28 cellular contexts compared by ENCODE assay signal in the genomic region with DNA sequence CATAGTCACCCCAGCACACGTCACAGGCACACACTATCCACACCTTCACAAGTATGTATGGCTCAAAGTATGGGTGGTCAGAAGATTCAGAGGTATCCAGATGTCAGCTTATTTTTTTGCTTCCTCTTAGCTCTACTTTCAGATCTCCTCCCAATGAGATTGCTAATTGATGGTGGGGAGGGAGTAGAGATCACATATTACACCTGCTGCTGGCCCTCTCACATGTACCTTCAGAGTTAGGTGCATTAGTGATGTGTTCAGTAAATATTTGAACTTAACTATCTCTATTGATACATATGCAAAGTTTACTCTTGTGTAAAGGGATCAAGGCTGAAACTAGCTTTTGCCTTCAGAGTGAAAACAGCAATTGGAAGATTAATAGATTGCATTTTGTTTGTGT.
"Had no signal": no experiment of that assay in that cellular context is flagged by ENCODE, and none has a peak within 500 bp of the region (broad histone marks: within the 10 kb centered on the region; RNA-seq: fewer than 3 reads in every experiment).

No MANE protein-coding gene starts in this region.

- H3K36me3 ChIP-seq: adrenal gland, SJSA1 had no signal

- H3K4me3 Mint-ChIP-seq: activated CD8-positive, alpha-beta T cell treated with anti-CD3 and anti-CD28 coated beads, Interleukin-2, amount 10 ng/mL, durations not matched to agents 7 days and 5 days; activated naive CD8-positive, alpha-beta T cell treated with anti-CD3 and anti-CD28 coated beads, Interleukin-2, amount 10 ng/mL, durations not matched to agents 7 days and 5 days; T-helper 1 cell treated with Interleukin-12 subunit alpha and Interleukin-12 subunit beta and Interleukin-4 antibody, amounts not matched to agents 30 μg/mL and 1 μg/mL, for 36 hours; WTC11 had no signal

- H3K27ac Mint-ChIP-seq: activated CD8-positive, alpha-beta T cell treated with anti-CD3 and anti-CD28 coated beads, Interleukin-2, amount 10 ng/mL, durations not matched to agents 7 days and 5 days; activated naive CD8-positive, alpha-beta T cell treated with anti-CD3 and anti-CD28 coated beads, Interleukin-2, amount 10 ng/mL, durations not matched to agents 7 days and 5 days; T-helper 1 cell treated with Interleukin-12 subunit alpha and Interleukin-12 subunit beta and Interleukin-4 antibody, amounts not matched to agents 30 μg/mL and 1 μg/mL, for 36 hours; WTC11 had no signal

- H3K27me3 Mint-ChIP-seq: activated naive CD8-positive, alpha-beta T cell treated with anti-CD3 and anti-CD28 coated beads, Interleukin-2, amount 10 ng/mL, durations not matched to agents 7 days and 5 days had no signal

- H3K9me3 ChIP-seq: adrenal gland, SJSA1 had no signal

- ATAC-seq: activated CD8-positive, alpha-beta T cell treated with anti-CD3 and anti-CD28 coated beads, Interleukin-2, amount 10 ng/mL, durations not matched to agents 7 days and 5 days; PC-3; SK-N-SH treated with all-trans-retinoic acid at 6 μM for 48 hours; WTC11 had no signal

- H3K4me1 Mint-ChIP-seq: activated naive CD8-positive, alpha-beta T cell treated with anti-CD3 and anti-CD28 coated beads, Interleukin-2, amount 10 ng/mL, durations not matched to agents 7 days and 5 days had no signal

- DNase-seq: activated CD4-positive, alpha-beta T cell treated with anti-CD3 and anti-CD28 coated beads for 48 hours; activated CD4-positive, alpha-beta T cell treated with anti-CD3 and anti-CD28 coated beads, Interleukin-2, amount 50 U/mL, for 4 hours; activated CD4-positive, CD25-positive, alpha-beta regulatory T cell treated with anti-CD3 and anti-CD28 coated beads, Interleukin-2, amount 50 U/mL, for 72 hours; activated CD8-positive, alpha-beta memory T cell treated with anti-CD3 and anti-CD28 coated beads, Interleukin-2, amount 50 U/mL, for 48 hours; activated CD8-positive, alpha-beta T cell treated with anti-CD3 and anti-CD28 coated beads, Interleukin-2, amount 10 ng/mL, durations not matched to agents 7 days and 5 days; activated naive CD4-positive, alpha-beta T cell treated with anti-CD3 and anti-CD28 coated beads, Interleukin-2, amount 50 U/mL, for 16 hours; activated naive CD8-positive, alpha-beta T cell treated with anti-CD3 and anti-CD28 coated beads, Interleukin-2, amount 10 ng/mL, durations not matched to agents 7 days and 5 days; activated T-cell treated with anti-CD3 and anti-CD28 coated beads, Interleukin-2, amount 50 U/mL, for 1 hour; adrenal gland; anterior cingulate cortex; cerebellar nuclear complex; Karpas-422; MM.1S; NCI-H1105; NCI-H1436; NCI-H187 treated with DMSO at 0.1 percent for 48 hours; NCI-H2081 treated with DMSO at 0.1 percent for 48 hours; NCI-H2171; NCI-H2227 treated with DMSO at 0.1 percent for 48 hours; NCI-H446 treated with DMSO at 0.1 percent for 48 hours; NCI-H82; PC-3; SHP77; SW 1271 had no signal

- H3K27me3 ChIP-seq: SJSA1 had no signal

- H3K4me3 ChIP-seq: adrenal gland, SJSA1 had no signal

- H3K4me1 ChIP-seq: adrenal gland, SJSA1 had no signal

- H3K36me3 Mint-ChIP-seq: activated naive CD8-positive, alpha-beta T cell treated with anti-CD3 and anti-CD28 coated beads, Interleukin-2, amount 10 ng/mL, durations not matched to agents 7 days and 5 days; WTC11 had no signal
